2 cellular contexts compared by ENCODE assay signal in the genomic region with DNA sequence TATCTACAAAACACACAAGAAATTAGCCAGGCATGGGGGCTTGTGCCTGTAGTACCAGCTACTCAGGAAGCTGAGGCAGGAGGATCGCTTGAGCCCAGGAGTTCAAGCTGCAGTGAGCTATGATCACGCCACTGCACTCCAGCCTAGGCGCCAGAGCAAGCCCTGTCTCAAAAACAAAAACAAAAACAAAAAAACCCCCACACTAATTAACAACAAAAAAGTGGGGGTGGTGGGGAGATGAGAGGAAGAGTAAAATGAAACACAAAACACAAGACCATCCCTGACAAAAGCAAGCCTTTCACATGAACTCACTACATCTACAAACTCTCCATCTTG.
TF ChIP-seq lines count a peak whose summit lies in the region.

No MANE protein-coding gene starts in this region.

TF ChIP-seq in A549, 52 proteins besides CTCF, POLR2A, EP300 and RAD21:
- TF ChIP-seq CHD4 (IDR thresholded peaks at IDR 0.05; ENCODE audit: borderline replicate concordance) = no peak
- TF ChIP-seq FOSL2 (IDR thresholded peaks at IDR 0.05) = no peak
- TF ChIP-seq FOSL2 (CRISPR knock-in tag; IDR thresholded peaks at IDR 0.05) = no peak
- TF ChIP-seq CHD2 (IDR thresholded peaks at IDR 0.05; ENCODE audit: low read length, partially characterized antibody) = no peak
- TF ChIP-seq ZSCAN20 (CRISPR knock-in tag; IDR thresholded peaks at IDR 0.05) = no peak
- TF ChIP-seq HEYL (CRISPR knock-in tag; IDR thresholded peaks at IDR 0.05) = no peak
- TF ChIP-seq MAX (IDR thresholded peaks at IDR 0.05) = no peak
- no peak for TF ChIP-seq RFX5 (IDR thresholded peaks at IDR 0.05)
- no peak for TF ChIP-seq HOXB13 (CRISPR knock-in tag; IDR thresholded peaks at IDR 0.05; ENCODE audit: low read depth)
- no peak for TF ChIP-seq TFCP2L1 (CRISPR knock-in tag; IDR thresholded peaks at IDR 0.05)

TF ChIP-seq in WTC11, 78 proteins besides CTCF, POLR2A, EP300 and RAD21:
- TF ChIP-seq TCF7 (CRISPR knock-in tag; IDR thresholded peaks at IDR 0.05; ENCODE audit: low read depth) (no peak), ZNF281 (CRISPR knock-in tag; IDR thresholded peaks at IDR 0.05) (no peak), ERG (CRISPR knock-in tag; IDR thresholded peaks at IDR 0.05) (no peak), ZBTB43 (CRISPR knock-in tag; IDR thresholded peaks at IDR 0.05) (no peak), CREM (CRISPR knock-in tag; IDR thresholded peaks at IDR 0.05) (no peak), RELA (CRISPR knock-in tag; IDR thresholded peaks at IDR 0.05; ENCODE audit: borderline replicate concordance) (no peak), GRHL2 (CRISPR knock-in tag; IDR thresholded peaks at IDR 0.05; ENCODE audit: insufficient replicate concordance, severe bottlenecking) (no peak), TEAD1 (CRISPR knock-in tag; IDR thresholded peaks at IDR 0.05) (no peak), IRF2 (CRISPR knock-in tag; IDR thresholded peaks at IDR 0.05; ENCODE audit: borderline replicate concordance, low read depth) (no peak), ESRRA (CRISPR knock-in tag; IDR thresholded peaks at IDR 0.05; ENCODE audit: borderline replicate concordance) (no peak), FOXK1 (CRISPR knock-in tag; IDR thresholded peaks at IDR 0.05) (no peak), NFYB (CRISPR knock-in tag; conservative IDR thresholded peaks at IDR 0.05; ENCODE audit: low read depth) (no peak), ZNF138 (CRISPR knock-in tag; conservative IDR thresholded peaks at IDR 0.05) (no peak), FOXP4 (CRISPR knock-in tag; IDR thresholded peaks at IDR 0.05) (no peak)
- TF ChIP-seq, protein P1, sequence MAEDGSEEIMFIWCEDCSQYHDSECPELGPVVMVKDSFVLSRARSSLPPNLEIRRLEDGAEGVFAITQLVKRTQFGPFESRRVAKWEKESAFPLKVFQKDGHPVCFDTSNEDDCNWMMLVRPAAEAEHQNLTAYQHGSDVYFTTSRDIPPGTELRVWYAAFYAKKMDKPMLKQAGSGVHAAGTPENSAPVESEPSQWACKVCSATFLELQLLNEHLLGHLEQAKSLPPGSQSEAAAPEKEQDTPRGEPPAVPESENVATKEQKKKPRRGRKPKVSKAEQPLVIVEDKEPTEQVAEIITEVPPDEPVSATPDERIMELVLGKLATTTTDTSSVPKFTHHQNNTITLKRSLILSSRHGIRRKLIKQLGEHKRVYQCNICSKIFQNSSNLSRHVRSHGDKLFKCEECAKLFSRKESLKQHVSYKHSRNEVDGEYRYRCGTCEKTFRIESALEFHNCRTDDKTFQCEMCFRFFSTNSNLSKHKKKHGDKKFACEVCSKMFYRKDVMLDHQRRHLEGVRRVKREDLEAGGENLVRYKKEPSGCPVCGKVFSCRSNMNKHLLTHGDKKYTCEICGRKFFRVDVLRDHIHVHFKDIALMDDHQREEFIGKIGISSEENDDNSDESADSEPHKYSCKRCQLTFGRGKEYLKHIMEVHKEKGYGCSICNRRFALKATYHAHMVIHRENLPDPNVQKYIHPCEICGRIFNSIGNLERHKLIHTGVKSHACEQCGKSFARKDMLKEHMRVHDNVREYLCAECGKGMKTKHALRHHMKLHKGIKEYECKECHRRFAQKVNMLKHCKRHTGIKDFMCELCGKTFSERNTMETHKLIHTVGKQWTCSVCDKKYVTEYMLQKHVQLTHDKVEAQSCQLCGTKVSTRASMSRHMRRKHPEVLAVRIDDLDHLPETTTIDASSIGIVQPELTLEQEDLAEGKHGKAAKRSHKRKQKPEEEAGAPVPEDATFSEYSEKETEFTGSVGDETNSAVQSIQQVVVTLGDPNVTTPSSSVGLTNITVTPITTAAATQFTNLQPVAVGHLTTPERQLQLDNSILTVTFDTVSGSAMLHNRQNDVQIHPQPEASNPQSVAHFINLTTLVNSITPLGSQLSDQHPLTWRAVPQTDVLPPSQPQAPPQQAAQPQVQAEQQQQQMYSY (CRISPR knock-in tag; IDR thresholded peaks at IDR 0.05) = no peak
TF ChIP-seq in WTC11: peak in this region for 0.
